Comparison of ENCODE assay signal across 15 cellular contexts in the genomic region with DNA sequence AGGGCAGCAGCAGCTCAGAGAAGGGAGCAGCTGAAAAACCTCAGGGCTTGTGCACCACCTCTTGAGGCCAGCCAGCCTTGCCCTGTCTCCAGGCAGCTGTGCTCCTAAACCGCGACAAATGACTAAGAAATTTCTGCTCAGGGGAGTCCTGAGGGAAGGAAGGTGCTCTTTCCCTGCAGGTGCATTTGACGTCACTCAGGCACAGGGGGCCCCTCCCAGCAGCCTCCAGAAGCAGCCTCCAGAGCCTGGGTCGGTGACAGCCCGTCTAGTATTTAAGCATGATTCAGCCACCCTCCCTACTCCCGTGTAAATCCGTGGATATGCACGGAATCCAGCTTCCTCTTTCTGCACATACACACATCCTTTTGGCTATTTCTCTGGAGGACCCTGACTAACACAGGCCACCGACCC.
DNase-seq lines count a peak whose midpoint lies in the region; ATAC-seq lines count a peak whose summit lies in the region.
"Had no signal": no experiment of that assay in that cellular context is flagged by ENCODE, and none has a peak within 500 bp of the region (broad histone marks: within the 10 kb centered on the region; RNA-seq: fewer than 3 reads in every experiment).

No MANE protein-coding gene starts in this region.

- H3K79me1 ChIP-seq in mesenchymal stem cell (replicated peaks; ENCODE audit: low read length, poor library complexity, severe bottlenecking): no peaks in the 10 kb centered on the region

- no peak overlapping the region for H3K4me3 ChIP-seq in BLaER1 treated with 17β-estradiol and CSF1 and Interleukin-3, amounts not matched to agents 10 nM and 100 nM
- H3K4me3 ChIP-seq in SJCRH30: no peak overlapping the region
- H3K4me3 ChIP-seq in mesenchymal stem cell (ENCODE audit: insufficient read depth in 1 of 2, low read depth in 1 of 2, low read length in 2 of 2): no peak overlapping the region
- H3K4me3 ChIP-seq in HAP-1: no peak overlapping the region
- H3K4me3 ChIP-seq: lung had no signal

- WGBS in mesenchymal stem cell: 68% methylated on average over 9 of the region's 9 CpGs

- H2BK120ac ChIP-seq in mesenchymal stem cell (ENCODE audit: low read depth, low read length): no peak overlapping the region

- H4K8ac ChIP-seq in mesenchymal stem cell (ENCODE audit: low read length): no peak overlapping the region

- no peak overlapping the region for H3K4ac ChIP-seq in mesenchymal stem cell (ENCODE audit: low read depth in 1 of 2, low read length in 2 of 2)

- no peaks in the 10 kb centered on the region for H3K27me3 Mint-ChIP-seq in activated naive CD8-positive, alpha-beta T cell treated with anti-CD3 and anti-CD28 coated beads, Interleukin-2, amount 50 U/mL, for 24 hours
- H3K27me3 Mint-ChIP-seq: type B pancreatic cell had no signal

- no peak for ATAC-seq in activated naive CD8-positive, alpha-beta T cell treated with anti-CD3 and anti-CD28 coated beads, Interleukin-2, amount 50 U/mL, for 24 hours

- H3K18ac ChIP-seq in mesenchymal stem cell (ENCODE audit: low read depth in 1 of 2, low read length in 2 of 2): peak overlapping the region in 1 of 2 experiments; percentile 11

- no peak overlapping the region for H2BK15ac ChIP-seq in mesenchymal stem cell (ENCODE audit: low read depth, poor library complexity, severe bottlenecking)

- H3K27me3 ChIP-seq in BLaER1 treated with 17β-estradiol and CSF1 and Interleukin-3, amounts not matched to agents 10 nM and 100 nM: no peaks in the 10 kb centered on the region
- H3K27me3 ChIP-seq in SJCRH30 (no peaks in the 10 kb centered on the region), mesenchymal stem cell (ENCODE audit: control insufficient read depth in 1 of 2, insufficient read depth in 1 of 2, low read length in 2 of 2) (peaks cover 0 to 5% of the 10 kb centered on the region in 2 experiments), HAP-1 (ENCODE audit: low read depth) (no peaks in the 10 kb centered on the region)

- no peak overlapping the region for H2AK5ac ChIP-seq in mesenchymal stem cell (ENCODE audit: low read length, severe bottlenecking)

- no peaks in the 10 kb centered on the region for H3K36me3 ChIP-seq in BLaER1 treated with 17β-estradiol and CSF1 and Interleukin-3, amounts not matched to agents 10 nM and 100 nM
- H3K36me3 ChIP-seq in SJCRH30: no peaks in the 10 kb centered on the region
- H3K36me3 ChIP-seq in mesenchymal stem cell (ENCODE audit: control insufficient read depth in 1 of 2, insufficient read depth in 2 of 2, low read depth in 1 of 2, low read length in 2 of 2): no peaks in the 10 kb centered on the region
- H3K36me3 ChIP-seq in HAP-1 (replicated peaks): no peaks in the 10 kb centered on the region

- no peaks in the 10 kb centered on the region; a peak in 1 of 22 replicates for H4K20me1 ChIP-seq in BLaER1 treated with 17β-estradiol and CSF1 and Interleukin-3, amounts not matched to agents 10 nM and 100 nM

- no peak overlapping the region for H3K14ac ChIP-seq in mesenchymal stem cell (ENCODE audit: low read length in 2 of 2)

- in situ Hi-C loops in HAP-1 (cut with MboI; ENCODE audit: low sequenced_read_pairs): no loop called here

- no peaks in the 10 kb centered on the region for H3K9me3 Mint-ChIP-seq in activated naive CD8-positive, alpha-beta T cell treated with anti-CD3 and anti-CD28 coated beads, Interleukin-2, amount 50 U/mL, for 24 hours
- H3K9me3 Mint-ChIP-seq: T-helper 2 cell treated with Interferon-gamma antibody and Interleukin-4, amounts not matched to agents 5 μg/mL and 100 μg/mL, for 36 hours; type B pancreatic cell had no signal

- H4K91ac ChIP-seq in mesenchymal stem cell (ENCODE audit: low read length): no peak overlapping the region

- H2AFZ ChIP-seq in mesenchymal stem cell (ENCODE audit: low read depth, low read length): no peak overlapping the region

- H3K36me3 Mint-ChIP-seq in activated naive CD8-positive, alpha-beta T cell treated with anti-CD3 and anti-CD28 coated beads, Interleukin-2, amount 50 U/mL, for 24 hours (ENCODE audit: low read depth): no peaks in the 10 kb centered on the region
- H3K36me3 Mint-ChIP-seq: type B pancreatic cell had no signal

- H3K27ac ChIP-seq in BLaER1 treated with 17β-estradiol and CSF1 and Interleukin-3, amounts not matched to agents 10 nM and 100 nM: no peak overlapping the region
- H3K27ac ChIP-seq in SJCRH30: peak overlapping the region; percentile 40
- H3K27ac ChIP-seq in mesenchymal stem cell (ENCODE audit: low read length, poor library complexity, severe bottlenecking): no peak overlapping the region

- no peaks in the 10 kb centered on the region for H3K9me3 ChIP-seq in BLaER1 treated with 17β-estradiol and CSF1 and Interleukin-3, amounts not matched to agents 10 nM and 100 nM (replicated peaks in 1 of 11)
- H3K9me3 ChIP-seq in SJCRH30 (replicated peaks) (no peaks in the 10 kb centered on the region; the same call in 1 of the 2 replicates), mesenchymal stem cell (ENCODE audit: control insufficient read depth, low read length) (no peaks in the 10 kb centered on the region), HAP-1 (no peaks in the 10 kb centered on the region)

- H3K4me1 Mint-ChIP-seq in activated naive CD8-positive, alpha-beta T cell treated with anti-CD3 and anti-CD28 coated beads, Interleukin-2, amount 50 U/mL, for 24 hours: no peaks in the 10 kb centered on the region

- H3K23ac ChIP-seq in mesenchymal stem cell (ENCODE audit: low read length in 2 of 2): no peak overlapping the region

- H3K4me2 ChIP-seq in BLaER1 treated with 17β-estradiol and CSF1 and Interleukin-3, amounts not matched to agents 10 nM and 100 nM: peak overlapping the region; percentile 8 to 49 (median 35); a peak in 19 of 22 replicates
- H3K4me2 ChIP-seq in mesenchymal stem cell (ENCODE audit: low read length, poor library complexity, severe bottlenecking): no peak overlapping the region

- no peak overlapping the region for H3K9ac ChIP-seq in BLaER1 treated with 17β-estradiol and CSF1 and Interleukin-3, amounts not matched to agents 10 nM and 100 nM
- H3K9ac ChIP-seq in mesenchymal stem cell (ENCODE audit: low read length): no peak overlapping the region

- H3K4me3 Mint-ChIP-seq in activated naive CD8-positive, alpha-beta T cell treated with anti-CD3 and anti-CD28 coated beads, Interleukin-2, amount 50 U/mL, for 24 hours: no peak overlapping the region
- H3K4me3 Mint-ChIP-seq: T-helper 2 cell treated with Interferon-gamma antibody and Interleukin-4, amounts not matched to agents 5 μg/mL and 100 μg/mL, for 36 hours; type B pancreatic cell had no signal

- peak; percentile 56 for DNase-seq in HT1080 (ENCODE audit: low read depth)
- DNase-seq in SJCRH30: peak; percentile 61 to 71
- peak; percentile 10 for DNase-seq in mesenchymal stem cell
- DNase-seq in HAP-1 (ENCODE audit: low spot score in 2 of 2): no peak
- no peak for DNase-seq in NCI-H2171 (lab: John Stamatoyannopoulos, UW)
- DNase-seq in activated naive CD8-positive, alpha-beta T cell treated with anti-CD3 and anti-CD28 coated beads, Interleukin-2, amount 50 U/mL, for 24 hours: no peak
- DNase-seq in NCI-H524 (lab: John Stamatoyannopoulos, UW): no peak
- DNase-seq: activated CD4-positive, alpha-beta T cell treated with anti-CD3 and anti-CD28 coated beads, Interleukin-2, amount 50 U/mL, for 4 hours; activated gamma-delta T cell; NCI-H446 treated with DMSO at 0.1 percent for 48 hours; RPMI8226 had no signal

- no peak overlapping the region for H2BK12ac ChIP-seq in mesenchymal stem cell (ENCODE audit: low read length in 2 of 2)

- no peak overlapping the region for H2BK5ac ChIP-seq in mesenchymal stem cell (ENCODE audit: low read depth, low read length, poor library complexity, severe bottlenecking)

- H3K4me1 ChIP-seq in BLaER1 treated with 17β-estradiol and CSF1 and Interleukin-3, amounts not matched to agents 10 nM and 100 nM: peaks cover 7 to 17% (median 12%) of the 10 kb centered on the region in 10 experiments; a peak in 17 of 20 replicates
- H3K4me1 ChIP-seq in SJCRH30: peaks cover 19% of the 10 kb centered on the region
- peaks cover 10% of the 10 kb centered on the region for H3K4me1 ChIP-seq in mesenchymal stem cell (ENCODE audit: control insufficient read depth, insufficient read depth, low read depth, low read length)
- H3K4me1 ChIP-seq in HAP-1: no peaks in the 10 kb centered on the region

- no peak overlapping the region for H3K27ac Mint-ChIP-seq in activated naive CD8-positive, alpha-beta T cell treated with anti-CD3 and anti-CD28 coated beads, Interleukin-2, amount 50 U/mL, for 24 hours
- H3K27ac Mint-ChIP-seq: T-helper 2 cell treated with Interferon-gamma antibody and Interleukin-4, amounts not matched to agents 5 μg/mL and 100 μg/mL, for 36 hours; type B pancreatic cell had no signal

Comparison
In these comparisons a context has a peak if more than half of its experiments do, and no peak if none do; other contexts are left out.
1. DNase-seq: peak in HT1080 (single experiment), SJCRH30 (2 of 2) and mesenchymal stem cell (single experiment); none in HAP-1 (0 of 2), NCI-H2171 (single experiment), activated naive CD8-positive, alpha-beta T cell treated with anti-CD3 and anti-CD28 coated beads, Interleukin-2, amount 50 U/mL, for 24 hours (single experiment) and NCI-H524 (0 of 2).